Comparison of ENCODE assay signal across 1 cellular context in the genomic region with DNA sequence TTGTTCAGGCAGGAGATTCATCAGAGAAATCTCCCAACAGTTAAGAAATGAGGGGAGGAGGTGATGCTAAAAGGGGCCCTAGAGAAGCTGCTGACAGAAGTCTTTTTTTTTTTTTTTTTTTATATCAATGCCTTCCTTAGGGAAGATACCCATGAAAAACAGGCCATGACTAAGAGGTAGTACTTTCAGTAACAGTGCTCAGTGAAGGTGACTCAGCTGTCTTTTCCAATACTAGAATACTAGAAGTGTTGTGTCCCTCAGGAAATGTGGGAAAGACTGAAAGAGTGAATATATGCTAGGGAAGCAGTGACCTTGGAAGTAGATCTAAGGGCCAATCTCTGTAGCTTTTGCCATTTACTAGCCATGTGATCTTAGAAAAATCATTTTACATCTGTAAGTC.
TF ChIP-seq lines count a peak whose summit lies in the region.

No MANE protein-coding gene starts in this region.

TF ChIP-seq in endothelial cell of umbilical vein, 7 proteins besides CTCF, POLR2A, EP300 and RAD21:
- TF ChIP-seq, protein P1, sequence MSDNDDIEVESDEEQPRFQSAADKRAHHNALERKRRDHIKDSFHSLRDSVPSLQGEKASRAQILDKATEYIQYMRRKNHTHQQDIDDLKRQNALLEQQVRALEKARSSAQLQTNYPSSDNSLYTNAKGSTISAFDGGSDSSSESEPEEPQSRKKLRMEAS (IDR thresholded peaks at IDR 0.05; ENCODE audit: insufficient read depth, insufficient read length): no peak
- peak; percentile 79 for TF ChIP-seq FOS (IDR thresholded peaks at IDR 0.05; ENCODE audit: borderline replicate concordance, insufficient read depth, low read length)
